Comparison of ENCODE assay signal across 27 cellular contexts in genomic region chr7:144531181-144531580, GRCh38.
"Had no signal": no experiment of that assay in that cellular context is flagged by ENCODE, and none has a peak within 500 bp of the region (broad histone marks: within the 10 kb centered on the region; RNA-seq: fewer than 3 reads in every experiment).

No MANE protein-coding gene starts in this region.

- H3K4me2 ChIP-seq: PC-9 had no signal

- DNase-seq: activated CD4-positive, alpha-beta memory T cell treated with anti-CD3 and anti-CD28 coated beads for 36 hours; activated CD4-positive, alpha-beta T cell treated with anti-CD3 and anti-CD28 coated beads, Interleukin-2, amount 10 ng/mL, durations not matched to agents 7 days and 5 days; activated CD4-positive, CD25-positive, alpha-beta regulatory T cell; activated CD8-positive, alpha-beta memory T cell treated with anti-CD3 and anti-CD28 coated beads for 24 hours; activated effector memory CD4-positive, alpha-beta T cell treated with anti-CD3 and anti-CD28 coated beads, Interleukin-2, amount 50 U/mL, for 16 hours; activated naive CD4-positive, alpha-beta T cell treated with Interleukin-2 at 50 U/mL for 16 hours; activated naive CD8-positive, alpha-beta T cell treated with anti-CD3 and anti-CD28 coated beads, Interleukin-2, amount 50 U/mL, for 24 hours; activated T-cell treated with anti-CD3 and anti-CD28 coated beads, Interleukin-2, amount 50 U/mL, for 4 hours; amniotic stem cell; IMR-90; Kasumi-1; KBM-7; NCI-H1048; NCI-H1417 treated with DMSO at 0.1 percent for 48 hours; NCI-H1694; NCI-H2029; NCI-H2107; NCI-H510A treated with DMSO at 0.1 percent for 48 hours; PC-9; SIG-M5; T-cell; T-helper 2 cell; T1000 had no signal

- H3K27ac ChIP-seq: ascending aorta, cardiac muscle cell, PC-9 had no signal

- H3K27me3 ChIP-seq: ascending aorta, cardiac muscle cell had no signal

- H3K36me3 ChIP-seq: ascending aorta, cardiac muscle cell had no signal

- H3K4me1 ChIP-seq: ascending aorta had no signal

- FAIRE-seq: TTC549 had no signal

- ATAC-seq: activated naive CD4-positive, alpha-beta T cell treated with anti-CD3 and anti-CD28 coated beads, Interleukin-2, amount 50 U/mL, for 72 hours; activated naive CD8-positive, alpha-beta T cell treated with anti-CD3 and anti-CD28 coated beads, Interleukin-2, amount 50 U/mL, for 24 hours; activated T-cell treated with anti-CD3 and anti-CD28 coated beads, Interleukin-2, amount 50 U/mL, for 4 hours; T-cell had no signal

- H2AFZ ChIP-seq: PC-9 had no signal

- H3K4me3 ChIP-seq: ascending aorta, cardiac muscle cell, PC-9 had no signal
